In genomic region chr10:46536171-46536570, GRCh38 we compare ENCODE assay signal across 22 cellular contexts. TPM values are rescaled to one million over a fixed set of nuclear protein-coding genes. Genes with fewer than 3 reads are reported as not detected.
DNase-seq lines count a peak whose midpoint lies in the region; ATAC-seq and TF ChIP-seq lines count a peak whose summit lies in the region.
"Had no signal": no experiment of that assay in that cellular context is flagged by ENCODE, and none has a peak within 500 bp of the region (broad histone marks: within the 10 kb centered on the region; RNA-seq: fewer than 3 reads in every experiment).

No MANE protein-coding gene starts in this region.

- intact Hi-C loops in Right ventricle myocardium inferior (cut with DNase I) (no loop called here), Right ventricle myocardium superior (cut with DNase I) (no loop called here), upper lobe of right lung (cut with DNase I) (no loop called here)

- H2BK5ac ChIP-seq in neuronal stem cell (ENCODE audit: low read length), result no peak overlapping the region

- H3K27me3 Mint-ChIP-seq in chondrocyte (ENCODE audit: low read depth), result no peaks in the 10 kb centered on the region
- H3K27me3 Mint-ChIP-seq in stimulated activated naive CD8-positive, alpha-beta T cell treated with anti-CD3 and anti-CD28 coated beads, Interleukin-15, amount 100 ng/mL, for 72 hours, result peaks cover 45% of the 10 kb centered on the region

- no peak overlapping the region for H3K4me3 Mint-ChIP-seq in chondrocyte (ENCODE audit: unreplicated experiment)
- H3K4me3 Mint-ChIP-seq in stimulated activated naive CD8-positive, alpha-beta T cell treated with anti-CD3 and anti-CD28 coated beads, Interleukin-15, amount 100 ng/mL, for 72 hours, result no peak overlapping the region
- H3K4me3 Mint-ChIP-seq: IgD-negative memory B cell had no signal

- H2BK15ac ChIP-seq in neuronal stem cell (ENCODE audit: low read length), result peak overlapping the region; percentile 0

- H3K4me3 ChIP-seq in neuronal stem cell (ENCODE audit: low read length in 2 of 2) (no peak overlapping the region), upper lobe of right lung (no peak overlapping the region)

- no peaks in the 10 kb centered on the region for H3K36me3 Mint-ChIP-seq in chondrocyte (ENCODE audit: low read depth)
- H3K36me3 Mint-ChIP-seq: IgD-negative memory B cell had no signal

- WGBS in neuronal stem cell (ENCODE audit: extremely low coverage in 2 of 2, insufficient read length in 2 of 2, insufficient replicate concordance in 1 of 2), 2 donors, result no CpG with 5 or more reads among the region's 6 CpGs

- H2AFZ ChIP-seq in neuronal stem cell (ENCODE audit: low read length), result no peak overlapping the region

- H3K18ac ChIP-seq in neuronal stem cell (ENCODE audit: low read length), result no peak overlapping the region

- H4K91ac ChIP-seq in neuronal stem cell (ENCODE audit: low read depth, low read length, poor library complexity), result no peak overlapping the region

- no peaks in the 10 kb centered on the region for H3K9me3 Mint-ChIP-seq in chondrocyte (ENCODE audit: low read depth)
- H3K9me3 Mint-ChIP-seq in stimulated activated naive CD8-positive, alpha-beta T cell treated with anti-CD3 and anti-CD28 coated beads, Interleukin-15, amount 100 ng/mL, for 72 hours, result no peaks in the 10 kb centered on the region

- ATAC-seq in Right ventricle myocardium inferior, result no peak
- no peak for ATAC-seq in Right ventricle myocardium superior (ENCODE audit: poor library complexity)
- ATAC-seq in upper lobe of right lung, result no peak
- ATAC-seq in stimulated activated naive CD8-positive, alpha-beta T cell treated with anti-CD3 and anti-CD28 coated beads, Interleukin-15, amount 100 ng/mL, for 72 hours, result no peak
- no peak for ATAC-seq in HG02678 (IDR thresholded peaks at IDR 0.05; ENCODE audit: unreplicated experiment)

- no peak overlapping the region for H2BK12ac ChIP-seq in neuronal stem cell (ENCODE audit: low read length)

- DNase-seq in Right ventricle myocardium inferior (ENCODE audit: missing footprints), result peak; percentile 63
- DNase-seq in Right ventricle myocardium superior, result no peak
- DNase-seq in chondrocyte (ENCODE audit: low spot score), result peak; percentile 88
- no peak for DNase-seq in neuronal stem cell (ENCODE audit: low spot score)
- DNase-seq in upper lobe of right lung, result peak; percentile 63
- no peak for DNase-seq in stimulated activated naive CD8-positive, alpha-beta T cell treated with anti-CD3 and anti-CD28 coated beads, Interleukin-15, amount 100 ng/mL, for 72 hours
- no peak for DNase-seq in OCI-M1 (lab: John Stamatoyannopoulos, UW)
- DNase-seq: AML-193; COR-L47; DMS53; H7; Kasumi-1; NCI-H1105 treated with DMSO at 0.1 percent for 48 hours; NCI-H1694 treated with DMSO at 0.1 percent for 48 hours; NCI-H345; NCI-H526 treated with DMSO at 0.1 percent for 48 hours; NK-92 treated with Interleukin-12 subunit alpha and Interleukin-12 subunit beta, amount 100 ng/mL, for 24 hours had no signal

- peak overlapping the region; percentile 2 for H3K14ac ChIP-seq in neuronal stem cell (ENCODE audit: low read length)

- H3K79me1 ChIP-seq in neuronal stem cell (ENCODE audit: low read depth, low read length), result no peaks in the 10 kb centered on the region

- H3K9me3 ChIP-seq in neuronal stem cell (replicated peaks in 1 of 2; ENCODE audit: control insufficient read depth in 2 of 2, insufficient read depth in 1 of 2, low read depth in 1 of 2, low read length in 2 of 2) (no peaks in the 10 kb centered on the region), upper lobe of right lung (no peaks in the 10 kb centered on the region)

- peak overlapping the region; percentile 8 for H2AK5ac ChIP-seq in neuronal stem cell (ENCODE audit: low read depth, low read length)

- no peak overlapping the region for H4K8ac ChIP-seq in neuronal stem cell (ENCODE audit: low read depth, low read length)

- H3K4me1 ChIP-seq in neuronal stem cell (ENCODE audit: control insufficient read depth in 2 of 2, insufficient read depth in 1 of 2, low read depth in 1 of 2, low read length in 2 of 2) (peaks cover 0 to 6% of the 10 kb centered on the region in 2 donors), upper lobe of right lung (peaks cover 15% of the 10 kb centered on the region)

- H3K4ac ChIP-seq in neuronal stem cell (ENCODE audit: low read length), result no peak overlapping the region

- H3K27me3 ChIP-seq in neuronal stem cell (ENCODE audit: control insufficient read depth in 3 of 3, insufficient read depth in 3 of 3, low read depth in 1 of 3, low read length in 3 of 3) (peaks cover 0 to 27% (median 0%) of the 10 kb centered on the region in 3 experiments), upper lobe of right lung (peaks cover 5% of the 10 kb centered on the region)

- H3K27ac ChIP-seq in neuronal stem cell (replicated peaks; ENCODE audit: low read length) (no peak overlapping the region), upper lobe of right lung (no peak overlapping the region)
- H3K27ac ChIP-seq: RWPE1 had no signal

- peak overlapping the region; percentile 39 for H3K9ac ChIP-seq in neuronal stem cell (ENCODE audit: low read depth, low read length, poor library complexity)

- TF ChIP-seq CTCF in chondrocyte (IDR thresholded peaks at IDR 0.05) (no peak), upper lobe of right lung (IDR thresholded peaks at IDR 0.05) (no peak)

- H3K36me3 ChIP-seq in neuronal stem cell (replicated peaks in 1 of 2; ENCODE audit: control insufficient read depth in 2 of 2, insufficient read depth in 2 of 2, low read length in 2 of 2) (no peaks in the 10 kb centered on the region), upper lobe of right lung (no peaks in the 10 kb centered on the region)

- peaks cover 32% of the 10 kb centered on the region for H3K4me1 Mint-ChIP-seq in chondrocyte (ENCODE audit: low read depth)
- H3K4me1 Mint-ChIP-seq in stimulated activated naive CD8-positive, alpha-beta T cell treated with anti-CD3 and anti-CD28 coated beads, Interleukin-15, amount 100 ng/mL, for 72 hours, result peaks cover 9% of the 10 kb centered on the region
- H3K4me1 Mint-ChIP-seq: IgD-negative memory B cell had no signal

- no peak overlapping the region for H3K4me2 ChIP-seq in neuronal stem cell (ENCODE audit: insufficient read depth, low read length, poor library complexity, severe bottlenecking)

- no peak overlapping the region for H3K23ac ChIP-seq in neuronal stem cell (ENCODE audit: low read depth, low read length, poor library complexity)

- no peak overlapping the region for H3K27ac Mint-ChIP-seq in chondrocyte (ENCODE audit: unreplicated experiment)
- H3K27ac Mint-ChIP-seq in stimulated activated naive CD8-positive, alpha-beta T cell treated with anti-CD3 and anti-CD28 coated beads, Interleukin-15, amount 100 ng/mL, for 72 hours, result no peak overlapping the region
- H3K27ac Mint-ChIP-seq: IgD-negative memory B cell had no signal

- no peak overlapping the region for H2BK120ac ChIP-seq in neuronal stem cell (ENCODE audit: low read depth, low read length)

RNA-seq across cellular contexts. Expression of gene GPRIN2, which starts 20.3 kb away (rescaled TPM):
- total RNA-seq in Right ventricle myocardium inferior (not detected), Right ventricle myocardium superior (not detected), chondrocyte (5.4 to 12.3 TPM (median 5.7 TPM) in 3 replicates), upper lobe of right lung (56.2 TPM)
- polyA plus RNA-seq in neuronal stem cell (2013, experiment 1 of 2), result 4.9 TPM
- polyA plus RNA-seq in neuronal stem cell (2013, experiment 2 of 2), result 4.9 TPM
- total RNA-seq: OCI-LY7, SK-MEL-5 had no signal
- polyA plus RNA-seq: IgD-negative memory B cell had no signal

RNA-seq across cellular contexts. Expression of gene SYT15, which starts 42.8 kb away (rescaled TPM):
- 3.2 TPM for total RNA-seq in Right ventricle myocardium inferior
- total RNA-seq in Right ventricle myocardium superior, result 2.7 TPM
- total RNA-seq in chondrocyte, result 11.6 to 44.3 TPM (median 14.5 TPM) in 3 replicates
- 0.22 TPM for polyA plus RNA-seq in neuronal stem cell (2013, experiment 1 of 2)
- 0.24 TPM for polyA plus RNA-seq in neuronal stem cell (2013, experiment 2 of 2)
- 45.4 TPM for total RNA-seq in upper lobe of right lung
- total RNA-seq: H7, SK-MEL-5 had no signal

Comparison
In these comparisons a context has a peak if more than half of its experiments do, and no peak if none do; other contexts are left out.
1. DNase-seq: peak in Right ventricle myocardium inferior (single experiment), chondrocyte (single experiment) and upper lobe of right lung (single experiment); none in Right ventricle myocardium superior (single experiment), neuronal stem cell (single experiment), stimulated activated naive CD8-positive, alpha-beta T cell treated with anti-CD3 and anti-CD28 coated beads, Interleukin-15, amount 100 ng/mL, for 72 hours (0 of 2) and OCI-M1 (single experiment).